8 cellular contexts compared by ENCODE assay signal in the genomic region with DNA sequence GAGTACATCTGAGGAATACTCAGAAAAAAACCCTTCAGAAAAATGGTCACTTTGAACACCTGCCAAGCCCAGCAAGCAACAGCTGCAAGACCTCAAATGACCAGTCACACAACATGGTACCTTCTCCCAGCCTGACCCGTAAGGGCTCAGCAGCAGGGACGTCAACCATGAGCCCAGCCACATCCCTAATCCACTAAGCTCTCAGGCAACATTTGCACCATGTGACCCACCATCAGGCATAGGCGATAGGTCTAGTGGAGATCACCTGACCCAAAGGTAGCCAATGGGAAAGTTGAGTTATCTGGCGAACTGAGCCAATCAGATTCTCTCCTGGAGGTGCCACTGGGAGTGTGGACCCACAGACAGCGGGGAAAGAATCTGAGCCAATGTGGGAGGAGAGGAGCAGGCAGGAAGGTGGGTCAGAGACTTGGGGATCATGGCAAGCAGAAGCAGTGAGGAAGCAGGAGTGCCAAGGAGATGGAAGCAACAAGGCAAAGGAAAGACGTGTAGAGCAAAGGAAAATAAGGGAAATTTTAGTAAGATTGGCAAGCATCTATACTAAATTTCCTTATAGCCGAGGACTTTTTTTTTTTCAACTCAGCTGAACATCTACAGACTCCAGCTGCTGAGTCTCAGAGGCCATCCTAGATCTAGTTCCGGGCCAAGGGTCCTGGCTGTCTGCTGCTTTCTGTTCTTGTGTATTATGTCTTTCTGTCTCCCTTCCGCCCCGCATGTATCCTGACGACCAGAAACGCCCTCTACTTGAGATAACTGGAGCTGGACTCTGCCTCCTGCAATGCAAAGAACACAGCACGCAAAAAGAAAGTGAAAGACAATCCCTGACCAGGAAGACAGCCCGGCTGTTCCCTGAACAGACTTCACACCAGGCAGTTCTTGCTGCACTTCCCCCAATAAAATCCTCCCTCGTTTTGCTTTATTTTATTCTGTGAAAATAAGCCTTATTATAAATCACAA. TPM values are rescaled to one million over a fixed set of nuclear protein-coding genes. Genes with fewer than 3 reads are reported as not detected.
DNase-seq lines count a peak whose midpoint lies in the region; ATAC-seq, FAIRE-seq and TF ChIP-seq lines count a peak whose summit lies in the region.

No MANE protein-coding gene starts in this region.

- peaks cover 0 to 5% of the 10 kb centered on the region in 2 donors for H3K9me3 Mint-ChIP-seq in stimulated activated naive CD8-positive, alpha-beta T cell treated with anti-CD3 and anti-CD28 coated beads, Interleukin-15, amount 100 ng/mL, for 72 hours

- intact Hi-C loops in body of pancreas (cut with DNase I) = no loop called here
- intact Hi-C loops in HepG2 (cut with micrococcal nuclease; ENCODE audit: unreplicated experiment) = no loop called here

- no peaks in the 10 kb centered on the region for H3K27me3 Mint-ChIP-seq in stimulated activated naive CD8-positive, alpha-beta T cell treated with anti-CD3 and anti-CD28 coated beads, Interleukin-15, amount 100 ng/mL, for 72 hours

- H3K27ac ChIP-seq in body of pancreas = peak overlapping the region in 2 of 4 donors; percentile 19 to 40
- H3K27ac ChIP-seq in HepG2 (ENCODE audit: extremely low read length, insufficient read depth, low read length) = peak overlapping the region; percentile 85

- H3K4me3 ChIP-seq in body of pancreas = no peak overlapping the region
- H3K4me3 ChIP-seq in HepG2 (replicated peaks in 1 of 3; ENCODE audit: insufficient read depth in 1 of 3, low read depth in 2 of 3, low read length in 3 of 3) = peak overlapping the region; percentile 44 to 63 (median 62)

- H3K27me3 ChIP-seq in body of pancreas (no peaks in the 10 kb centered on the region), HepG2 (ENCODE audit: control insufficient read depth in 1 of 2, insufficient read depth in 2 of 2, low read length in 2 of 2) (no peaks in the 10 kb centered on the region)

- no peaks in the 10 kb centered on the region for H3K79me2 ChIP-seq in HepG2 (ENCODE audit: insufficient read depth, low read length)

- POLR2A ChIA-PET in HepG2 (lab: Yijun Ruan, JAX) = interaction anchor here (1.2 to 1.7 kb wide), 4 partner anchors 9 to 733 kb away, joined by 3 to 8 read pairs (median 7); a partner anchor contains a TSS

- no peak for TF ChIP-seq RAD21 in HepG2 (CRISPR knock-in tag; IDR thresholded peaks at IDR 0.05)

- TF ChIP-seq EP300 in HepG2 (IDR thresholded peaks at IDR 0.05; ENCODE audit: low read depth in 2 of 2, low read length in 2 of 2) = no peak
- TF ChIP-seq EP300 in HepG2 (CRISPR knock-in tag; IDR thresholded peaks at IDR 0.05; ENCODE audit: borderline replicate concordance) = no peak

- BruUV-seq in HepG2 (replicated peaks; lab: Mats Ljungman, UMichigan) = no TSS peak

- ATAC-seq in body of pancreas = peak; percentile 63
- ATAC-seq in HepG2 = peak; percentile 97
- peak; percentile 93 for ATAC-seq in stimulated activated naive CD8-positive, alpha-beta T cell treated with anti-CD3 and anti-CD28 coated beads, Interleukin-15, amount 100 ng/mL, for 72 hours
- ATAC-seq in HG03460 (IDR thresholded peaks at IDR 0.05; ENCODE audit: unreplicated experiment) = no peak
- ATAC-seq in GM18520 (IDR thresholded peaks at IDR 0.05; ENCODE audit: unreplicated experiment) = no peak

- WGBS in body of pancreas, 2 donors = 69 to 77% methylated on average over 15 of the region's 15 CpGs
- 33% methylated on average over 15 of the region's 15 CpGs for WGBS in HepG2 (ENCODE audit: low lambda C conversion rate)

- H3K4me1 Mint-ChIP-seq in stimulated activated naive CD8-positive, alpha-beta T cell treated with anti-CD3 and anti-CD28 coated beads, Interleukin-15, amount 100 ng/mL, for 72 hours = peaks cover 41% of the 10 kb centered on the region

- H3K36me3 ChIP-seq in body of pancreas (replicated peaks in 1 of 2; ENCODE audit: insufficient read depth in 1 of 2, low read depth in 2 of 2) (no peaks in the 10 kb centered on the region), HepG2 (replicated peaks in 1 of 2; ENCODE audit: control insufficient read depth in 1 of 2, insufficient read depth in 2 of 2, low read length in 2 of 2) (no peaks in the 10 kb centered on the region)

- CTCF ChIA-PET in HepG2 (lab: Yijun Ruan, JAX; ENCODE audit: low intra/inter-chr PET ratio, low total read pairs) = no interaction called here

- in situ Hi-C loops in HepG2 (cut with HindIII; ENCODE audit: extremely low pct_ligation_motif_present, low pct_unique_long_range_greater_than_20kb) = no loop called here

- TF ChIP-seq CTCF in GM10266 (IDR thresholded peaks at IDR 0.05; ENCODE audit: control insufficient read depth, insufficient read depth, low read depth, missing control alignments) (peak; percentile 6), body of pancreas (IDR thresholded peaks at IDR 0.05) (no peak), HepG2 (CRISPR knock-in tag; IDR thresholded peaks at IDR 0.05) (peak; percentile 58)

- no peak for DNase-seq in GM10266 (ENCODE audit: extremely low spot score)
- DNase-seq in NCI-H2029 treated with DMSO at 0.1 percent for 48 hours (lab: John Stamatoyannopoulos, UW) = peak; percentile 86
- DNase-seq in body of pancreas = peak in 2 of 4 donors; percentile 22 to 56
- DNase-seq in HepG2 (ENCODE audit: low spot score) = peak; percentile 78
- peak in 1 of 2 donors; percentile 48 for DNase-seq in stimulated activated naive CD8-positive, alpha-beta T cell treated with anti-CD3 and anti-CD28 coated beads, Interleukin-15, amount 100 ng/mL, for 72 hours

- H3K4me3 Mint-ChIP-seq in stimulated activated naive CD8-positive, alpha-beta T cell treated with anti-CD3 and anti-CD28 coated beads, Interleukin-15, amount 100 ng/mL, for 72 hours = peak overlapping the region; percentile 80 to 86

- FAIRE-seq in A204.1 (lab: Jason Lieb, UNC) (peak; percentile 77), HepG2 (lab: Jason Lieb, UNC) (no peak)

- peak overlapping the region; percentile 68 for H3K9ac ChIP-seq in HepG2 (ENCODE audit: insufficient read depth, low read depth, low read length)

- TF ChIP-seq POLR2A in body of pancreas (IDR thresholded peaks at IDR 0.05) (no peak), HepG2 (IDR thresholded peaks at IDR 0.05; ENCODE audit: insufficient read depth in 1 of 2, low read depth in 2 of 2, low read length in 2 of 2) (no peak)

- H3K9me3 ChIP-seq in body of pancreas (no peaks in the 10 kb centered on the region), HepG2 (ENCODE audit: low read length) (no peaks in the 10 kb centered on the region)

- peak overlapping the region; percentile 56 to 90 for H3K27ac Mint-ChIP-seq in stimulated activated naive CD8-positive, alpha-beta T cell treated with anti-CD3 and anti-CD28 coated beads, Interleukin-15, amount 100 ng/mL, for 72 hours

- H3K4me2 ChIP-seq in HepG2 (ENCODE audit: low read depth, low read length) = peak overlapping the region; percentile 77

- H2AFZ ChIP-seq in HepG2 (ENCODE audit: low read length) = peak overlapping the region; percentile 82

- H4K20me1 ChIP-seq in HepG2 (ENCODE audit: insufficient read depth, low read length) = no peaks in the 10 kb centered on the region

- H3K4me1 ChIP-seq in body of pancreas (no peaks in the 10 kb centered on the region), HepG2 (ENCODE audit: insufficient read depth, low read length) (peaks cover 33% of the 10 kb centered on the region)

RNA-seq across cellular contexts. Expression of a gene that starts 11.0 kb away (rescaled TPM):
- total RNA-seq in body of pancreas = not detected
- 0.29 TPM in 1 of 2 replicates, not detected in the other for total RNA-seq in HepG2 (2016; rRNA removed; fragmentation: Illumina TruSeq; extraction: Trizol)
- not detected in 2 replicates for total RNA-seq in HepG2 (2016; cell fraction: cytosol; rRNA removed; fragmentation: Illumina TruSeq; extraction: Trizol; ENCODE audit: low read depth)
- total RNA-seq in HepG2 (2016; cell fraction: insoluble cytoplasmic fraction; rRNA removed; fragmentation: Illumina TruSeq; extraction: Trizol) = 0.26 and 0.28 TPM in 2 replicates
- total RNA-seq in HepG2 (2016; cell fraction: membrane; rRNA removed; fragmentation: Illumina TruSeq; extraction: Trizol) = 0.45 and 0.62 TPM in 2 replicates
- total RNA-seq in HepG2 (2016; cell fraction: nucleus; rRNA removed; fragmentation: Illumina TruSeq; extraction: Trizol) = not detected in 2 replicates
- polyA plus RNA-seq in HepG2 (2011; rRNA removed) = 0.09 and 0.22 TPM in 2 replicates
- polyA plus RNA-seq in HepG2 (2011; cell fraction: cytosol; rRNA removed) = 0.08 and 0.38 TPM in 2 replicates
- polyA plus RNA-seq in HepG2 (2011; cell fraction: nucleus; rRNA removed) = 0.64 TPM in 1 of 2 replicates, not detected in the other
- polyA plus RNA-seq in HepG2 (2012) = 0.23 and 0.49 TPM in 2 replicates
- 0.25 and 0.33 TPM in 2 replicates for polyA plus RNA-seq in HepG2 (2016; cell fraction: cytosol; fragmentation: Illumina TruSeq; extraction: Trizol; ENCODE audit: low read depth)
- not detected in 2 replicates for polyA plus RNA-seq in HepG2 (2016; cell fraction: insoluble cytoplasmic fraction; fragmentation: Illumina TruSeq; extraction: Trizol; ENCODE audit: low read depth)
- 0.41 TPM in 1 of 2 replicates, not detected in the other for polyA plus RNA-seq in HepG2 (2016; cell fraction: membrane; fragmentation: Illumina TruSeq; extraction: Trizol; ENCODE audit: low read depth)
- polyA plus RNA-seq in HepG2 (2016; cell fraction: nucleus; fragmentation: Illumina TruSeq; extraction: Trizol; ENCODE audit: insufficient read depth, low read depth) = not detected in 2 replicates
- 0.51 and 0.74 TPM in 2 replicates for polyA minus RNA-seq in HepG2 (2011; rRNA and poly(A)+ RNA removed; ENCODE audit: low replicate concordance)
- not detected in 2 replicates for polyA minus RNA-seq in HepG2 (2011; cell fraction: cytosol; rRNA and poly(A)+ RNA removed)
- not detected in 2 replicates for polyA minus RNA-seq in HepG2 (2011; cell fraction: nucleus; rRNA and poly(A)+ RNA removed)

RNA-seq across cellular contexts. Expression of a gene that starts 37.6 kb away (rescaled TPM):
- 10 to 100 TPM in 1 of 2 donors, 1 to 10 TPM in 1; 4.0 to 14.5 TPM for total RNA-seq in body of pancreas
- 1.00 and 1.6 TPM in 2 replicates for total RNA-seq in HepG2 (2016; rRNA removed; fragmentation: Illumina TruSeq; extraction: Trizol)
- not detected in 2 replicates for total RNA-seq in HepG2 (2016; cell fraction: cytosol; rRNA removed; fragmentation: Illumina TruSeq; extraction: Trizol; ENCODE audit: low read depth)
- 0.65 and 0.71 TPM in 2 replicates for total RNA-seq in HepG2 (2016; cell fraction: insoluble cytoplasmic fraction; rRNA removed; fragmentation: Illumina TruSeq; extraction: Trizol)
- 0.45 and 0.74 TPM in 2 replicates for total RNA-seq in HepG2 (2016; cell fraction: membrane; rRNA removed; fragmentation: Illumina TruSeq; extraction: Trizol)
- 0.62 and 0.91 TPM in 2 replicates for total RNA-seq in HepG2 (2016; cell fraction: nucleus; rRNA removed; fragmentation: Illumina TruSeq; extraction: Trizol)
- 0.71 and 1.1 TPM in 2 replicates for polyA plus RNA-seq in HepG2 (2011; rRNA removed)
- polyA plus RNA-seq in HepG2 (2011; cell fraction: cytosol; rRNA removed) = 0.62 and 1.2 TPM in 2 replicates
- 0.38 TPM in 1 of 2 replicates, not detected in the other for polyA plus RNA-seq in HepG2 (2011; cell fraction: nucleus; rRNA removed)
- polyA plus RNA-seq in HepG2 (2012) = 0.74 and 1.4 TPM in 2 replicates
- polyA plus RNA-seq in HepG2 (2016; cell fraction: cytosol; fragmentation: Illumina TruSeq; extraction: Trizol; ENCODE audit: low read depth) = 0.45 and 0.51 TPM in 2 replicates
- polyA plus RNA-seq in HepG2 (2016; cell fraction: insoluble cytoplasmic fraction; fragmentation: Illumina TruSeq; extraction: Trizol; ENCODE audit: low read depth) = 0.67 and 1.4 TPM in 2 replicates
- 0.49 and 0.55 TPM in 2 replicates for polyA plus RNA-seq in HepG2 (2016; cell fraction: membrane; fragmentation: Illumina TruSeq; extraction: Trizol; ENCODE audit: low read depth)
- not detected in 2 replicates for polyA plus RNA-seq in HepG2 (2016; cell fraction: nucleus; fragmentation: Illumina TruSeq; extraction: Trizol; ENCODE audit: insufficient read depth, low read depth)
- polyA minus RNA-seq in HepG2 (2011; rRNA and poly(A)+ RNA removed; ENCODE audit: low replicate concordance) = 2.3 TPM in 1 of 2 replicates, not detected in the other
- not detected in 2 replicates for polyA minus RNA-seq in HepG2 (2011; cell fraction: cytosol; rRNA and poly(A)+ RNA removed)
- not detected in 2 replicates for polyA minus RNA-seq in HepG2 (2011; cell fraction: nucleus; rRNA and poly(A)+ RNA removed)

RNA-seq across cellular contexts. Expression of a gene that starts 40.1 kb away (rescaled TPM):
- total RNA-seq in body of pancreas (10 to 100 TPM; 22.6 to 55.0 TPM), HepG2 (2016; rRNA removed; fragmentation: Illumina TruSeq; extraction: Trizol) (9.3 and 10.2 TPM in 2 replicates)
- total RNA-seq in HepG2 (2016; cell fraction: cytosol; rRNA removed; fragmentation: Illumina TruSeq; extraction: Trizol; ENCODE audit: low read depth) = 3.6 and 6.6 TPM in 2 replicates
- 7.3 and 9.9 TPM in 2 replicates for total RNA-seq in HepG2 (2016; cell fraction: insoluble cytoplasmic fraction; rRNA removed; fragmentation: Illumina TruSeq; extraction: Trizol)
- 4.8 and 8.0 TPM in 2 replicates for total RNA-seq in HepG2 (2016; cell fraction: membrane; rRNA removed; fragmentation: Illumina TruSeq; extraction: Trizol)
- 2.6 and 3.3 TPM in 2 replicates for total RNA-seq in HepG2 (2016; cell fraction: nucleus; rRNA removed; fragmentation: Illumina TruSeq; extraction: Trizol)
- 16.4 and 17.2 TPM in 2 replicates for polyA plus RNA-seq in HepG2 (2011; rRNA removed)
- polyA plus RNA-seq in HepG2 (2011; cell fraction: cytosol; rRNA removed) = 235 and 350 TPM in 2 replicates
- polyA plus RNA-seq in HepG2 (2011; cell fraction: nucleus; rRNA removed) = 17.6 and 47.1 TPM in 2 replicates
- 9.6 and 14.5 TPM in 2 replicates for polyA plus RNA-seq in HepG2 (2012)
- 6.6 and 11.3 TPM in 2 replicates for polyA plus RNA-seq in HepG2 (2016; cell fraction: cytosol; fragmentation: Illumina TruSeq; extraction: Trizol; ENCODE audit: low read depth)
- polyA plus RNA-seq in HepG2 (2016; cell fraction: insoluble cytoplasmic fraction; fragmentation: Illumina TruSeq; extraction: Trizol; ENCODE audit: low read depth) = 13.9 and 14.7 TPM in 2 replicates
- 7.9 and 11.4 TPM in 2 replicates for polyA plus RNA-seq in HepG2 (2016; cell fraction: membrane; fragmentation: Illumina TruSeq; extraction: Trizol; ENCODE audit: low read depth)
- polyA plus RNA-seq in HepG2 (2016; cell fraction: nucleus; fragmentation: Illumina TruSeq; extraction: Trizol; ENCODE audit: insufficient read depth, low read depth) = 6.0 and 6.3 TPM in 2 replicates
- 18.0 and 61.6 TPM in 2 replicates for polyA minus RNA-seq in HepG2 (2011; rRNA and poly(A)+ RNA removed; ENCODE audit: low replicate concordance)
- 4.5 and 6.8 TPM in 2 replicates for polyA minus RNA-seq in HepG2 (2011; cell fraction: cytosol; rRNA and poly(A)+ RNA removed)
- 3.5 and 3.7 TPM in 2 replicates for polyA minus RNA-seq in HepG2 (2011; cell fraction: nucleus; rRNA and poly(A)+ RNA removed)

Comparison
In these comparisons a context has a peak if more than half of its experiments do, and no peak if none do; other contexts are left out.
1. CTCF ChIP-seq: peak in GM10266 (single experiment) and HepG2 (single experiment); none in body of pancreas (0 of 7).
2. ATAC-seq: peak in body of pancreas (single experiment), HepG2 (single experiment) and stimulated activated naive CD8-positive, alpha-beta T cell treated with anti-CD3 and anti-CD28 coated beads, Interleukin-15, amount 100 ng/mL, for 72 hours (single experiment); none in HG03460 (single experiment) and GM18520 (single experiment).
3. H3K4me3 ChIP-seq: peak in HepG2 (3 of 3); none in body of pancreas (0 of 2).